In the genomic region with DNA sequence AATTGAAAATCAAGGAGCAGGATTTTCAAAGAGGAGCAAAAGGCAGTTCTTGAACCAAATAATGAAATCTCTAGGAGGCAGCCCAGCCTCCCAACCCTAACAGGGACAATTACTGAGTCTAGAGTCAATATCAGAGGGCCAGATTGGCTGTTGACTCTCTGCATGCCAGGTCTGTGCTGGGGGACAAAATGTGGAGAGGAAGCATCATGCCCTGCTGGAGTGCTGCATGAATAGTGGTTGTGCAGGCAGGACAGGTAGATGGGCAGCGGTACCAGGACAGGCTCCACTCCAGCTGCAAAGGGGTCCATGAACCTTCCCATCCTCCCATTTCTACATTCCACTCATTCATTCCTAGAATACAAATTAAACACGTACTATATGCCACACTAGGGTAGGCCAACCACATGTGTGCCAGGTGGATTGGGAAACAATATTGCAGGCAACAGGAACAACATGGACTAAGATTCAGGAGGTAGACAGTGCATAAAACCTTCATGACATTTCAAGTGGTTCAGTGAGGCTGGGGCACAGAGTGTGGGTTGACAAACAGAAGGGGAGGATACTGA, we compare ENCODE assay signal across 18 cellular contexts. TPM values are rescaled to one million over a fixed set of nuclear protein-coding genes. Genes with fewer than 3 reads are reported as not detected.
DNase-seq lines count a peak whose midpoint lies in the region; ATAC-seq, FAIRE-seq and TF ChIP-seq lines count a peak whose summit lies in the region.
"Had no signal": no experiment of that assay in that cellular context is flagged by ENCODE, and none has a peak within 500 bp of the region (broad histone marks: within the 10 kb centered on the region; RNA-seq: fewer than 3 reads in every experiment).

No MANE protein-coding gene starts in this region.

- H3K36me3 ChIP-seq in liver (ENCODE audit: control insufficient read depth in 4 of 4, insufficient read depth in 3 of 4, low read depth in 1 of 4, low read length in 3 of 4) = no peaks in the 10 kb centered on the region

- peaks cover 4 to 39% (median 29%) of the 10 kb centered on the region in 4 donors for H3K4me1 ChIP-seq in liver (ENCODE audit: control insufficient read depth in 4 of 4, insufficient read depth in 4 of 4, low read length in 3 of 4)
- H3K4me1 ChIP-seq: A549, Caco-2 had no signal

- H3K4me3 ChIP-seq in liver (ENCODE audit: low read depth in 1 of 3, low read length in 3 of 3) = peak overlapping the region in 1 of 3 donors; percentile 7
- H3K4me3 ChIP-seq: A549 had no signal

- H3K27me3 ChIP-seq in liver (ENCODE audit: control insufficient read depth in 4 of 4, insufficient read depth in 4 of 4, low read length in 3 of 4) = no peaks in the 10 kb centered on the region

- H3K9ac ChIP-seq in liver (ENCODE audit: low read depth in 1 of 2, low read length in 2 of 2) = peak overlapping the region; percentile 10 to 54

- 38% methylated on average over 2 of the region's 2 CpGs for WGBS in liver

- peak overlapping the region; percentile 79 for H3K27ac ChIP-seq in VCaP
- peak overlapping the region; percentile 77 to 94 for H3K27ac ChIP-seq in liver (ENCODE audit: low read depth in 1 of 2, low read length in 2 of 2)
- H3K27ac ChIP-seq: A549 had no signal

- peaks cover 0 to 2% (median 0%) of the 10 kb centered on the region in 4 donors for H3K9me3 ChIP-seq in liver (ENCODE audit: control insufficient read depth in 4 of 4, low read length in 3 of 4)
- H3K9me3 ChIP-seq: A549, Caco-2 had no signal

- no peak for DNase-seq in GM18507 (ENCODE audit: extremely low spot score, insufficient read length, low read depth)
- DNase-seq in urothelium cell line (ENCODE audit: low spot score) = no peak
- no peak for DNase-seq in stimulated activated CD4-positive, alpha-beta T cell treated with anti-CD3 and anti-CD28 coated beads, Interleukin-2, amount 100 ng/mL, for 24 hours
- no peak for DNase-seq in DMS114 treated with DMSO at 0.1 percent for 48 hours (lab: John Stamatoyannopoulos, UW; ENCODE audit: unreplicated experiment)
- DNase-seq: Caco-2; CD8-positive, alpha-beta memory T cell; DMS79 treated with DMSO at 0.1 percent for 48 hours; EL; HCEC 1CT had no signal

- peak; percentile 5 for FAIRE-seq in GM18507 (lab: Jason Lieb, UNC)
- FAIRE-seq in urothelium cell line (lab: Jason Lieb, UNC) = peak; percentile 35
- FAIRE-seq: A549, G401.6, GM12891, H1 had no signal

- no peak for TF ChIP-seq RAD21 in liver (IDR thresholded peaks at IDR 0.05)

- no peak for TF ChIP-seq CTCF in VCaP (conservative IDR thresholded peaks at IDR 0.05)
- no peak for TF ChIP-seq CTCF in liver (IDR thresholded peaks at IDR 0.05; ENCODE audit: low read depth, low read length, missing input control)

- no peak for ATAC-seq in GM21619 (IDR thresholded peaks at IDR 0.05; ENCODE audit: unreplicated experiment)

TF ChIP-seq in liver, 16 proteins besides CTCF, POLR2A, EP300 and RAD21:
- TF ChIP-seq FOXA2 (IDR thresholded peaks at IDR 0.05) = no peak
- TF ChIP-seq, protein P1, sequence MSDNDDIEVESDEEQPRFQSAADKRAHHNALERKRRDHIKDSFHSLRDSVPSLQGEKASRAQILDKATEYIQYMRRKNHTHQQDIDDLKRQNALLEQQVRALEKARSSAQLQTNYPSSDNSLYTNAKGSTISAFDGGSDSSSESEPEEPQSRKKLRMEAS (IDR thresholded peaks at IDR 0.05) = no peak
- TF ChIP-seq GABPA (IDR thresholded peaks at IDR 0.05 in 1 of 2, conservative IDR thresholded peaks at IDR 0.05 in 1 of 2) = no peak
- TF ChIP-seq RXRA (IDR thresholded peaks at IDR 0.05) = no peak
- peak; percentile 11 for TF ChIP-seq FOXA1 (IDR thresholded peaks at IDR 0.05)
- no peak for TF ChIP-seq HNF4A (conservative IDR thresholded peaks at IDR 0.05)

RNA-seq across cellular contexts. Expression of a gene that starts 30.4 kb away (rescaled TPM):
- 100 to 1,000 TPM; 179 to 662 TPM for total RNA-seq in liver
- 100 to 1,000 TPM; 327 to 759 TPM for polyA plus RNA-seq in liver
- total RNA-seq: CD8-positive, alpha-beta memory T cell had no signal
- polyA plus RNA-seq: AG04450; BJ; CD8-positive, alpha-beta memory T cell had no signal

RNA-seq across cellular contexts. Expression of a gene that starts 36.7 kb away (rescaled TPM):
- under 1 TPM in 1 of 2 donors, not detected in 1; 0.23 TPM for total RNA-seq in liver
- not detected for polyA plus RNA-seq in liver
- total RNA-seq: Caco-2; CD8-positive, alpha-beta memory T cell; H1 had no signal
- polyA plus RNA-seq: A549; AG04450; BJ; CD8-positive, alpha-beta memory T cell; H1 had no signal

RNA-seq across cellular contexts. Expression of a gene that starts 36.8 kb away (rescaled TPM):
- total RNA-seq in liver = 1 to 10 TPM in 1 of 2 donors, under 1 TPM in 1; 0.25 to 2.0 TPM
- under 1 TPM; 0.14 to 0.25 TPM for polyA plus RNA-seq in liver
- total RNA-seq: Caco-2; CD8-positive, alpha-beta memory T cell had no signal
- polyA plus RNA-seq: AG04450; BJ; CD8-positive, alpha-beta memory T cell had no signal
